In the genomic region with DNA sequence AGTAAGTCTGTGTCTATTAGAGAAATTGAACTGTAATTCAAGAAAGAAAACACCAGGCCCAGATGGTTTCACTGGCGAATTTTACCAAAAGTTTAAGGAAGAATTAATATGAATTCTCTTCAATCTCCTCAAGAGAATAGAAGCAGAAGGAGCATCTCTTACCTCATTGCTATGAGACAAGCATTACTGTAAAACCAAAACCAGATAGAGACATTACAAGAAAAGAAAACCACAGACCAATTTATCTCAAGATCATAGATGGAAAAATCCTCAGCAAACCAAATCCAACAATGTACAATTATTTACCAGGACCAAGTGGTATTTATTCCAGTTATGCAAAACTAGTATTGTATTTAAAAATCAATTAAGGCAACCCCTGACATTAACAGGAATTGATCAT, we compare ENCODE assay signal across 37 cellular contexts.
"Had no signal": no experiment of that assay in that cellular context is flagged by ENCODE, and none has a peak within 500 bp of the region (broad histone marks: within the 10 kb centered on the region; RNA-seq: fewer than 3 reads in every experiment).

No MANE protein-coding gene starts in this region.

- H3K4me1 Mint-ChIP-seq: activated B cell treated with CpG ODN at 0.5 μM for 24 hours; activated naive CD4-positive, alpha-beta T cell treated with anti-CD3 and anti-CD28 coated beads, Interleukin-2, amount 10 ng/mL, durations not matched to agents 7 days and 5 days; activated naive CD4-positive, alpha-beta T cell treated with anti-CD3 and anti-CD28 coated beads, Interleukin-2, amount 50 U/mL, for 24 hours; activated naive CD8-positive, alpha-beta T cell treated with anti-CD3 and anti-CD28 coated beads, Interleukin-2, amount 50 U/mL, for 24 hours; activated T-helper 17 cell treated with anti-CD3 and anti-CD28 coated beads, Interleukin-2, amount 50 U/mL, for 72 hours; brain; central memory CD8-positive, alpha-beta T cell had no signal

- H3K27me3 Mint-ChIP-seq: activated B cell treated with CpG ODN at 0.5 μM for 24 hours; activated CD4-positive, alpha-beta memory T cell treated with anti-CD3 and anti-CD28 coated beads for 36 hours; activated CD4-positive, alpha-beta T cell treated with anti-CD3 and anti-CD28 coated beads, Interleukin-2, amount 10 ng/mL, durations not matched to agents 24 days and 14 days; activated CD8-positive, alpha-beta T cell treated with anti-CD3 and anti-CD28 coated beads for 36 hours; activated naive CD4-positive, alpha-beta T cell treated with anti-CD3 and anti-CD28 coated beads, Interleukin-2, amount 10 ng/mL, durations not matched to agents 7 days and 5 days; activated naive CD4-positive, alpha-beta T cell treated with anti-CD3 and anti-CD28 coated beads, Interleukin-2, amount 50 U/mL, for 24 hours; activated naive CD8-positive, alpha-beta T cell; activated naive CD8-positive, alpha-beta T cell treated with anti-CD3 and anti-CD28 coated beads, Interleukin-2, amount 10 ng/mL, durations not matched to agents 7 days and 5 days; activated naive CD8-positive, alpha-beta T cell treated with anti-CD3 and anti-CD28 coated beads, Interleukin-2, amount 50 U/mL, for 24 hours; activated T-helper 17 cell treated with anti-CD3 and anti-CD28 coated beads, Interleukin-2, amount 50 U/mL, for 72 hours; brain; central memory CD8-positive, alpha-beta T cell had no signal

- FAIRE-seq: bronchial epithelial cell, TTC549 had no signal

- DNase-seq: activated B cell treated with CpG ODN at 0.5 μM for 24 hours; activated CD4-positive, alpha-beta memory T cell treated with anti-CD3 and anti-CD28 coated beads for 36 hours; activated CD4-positive, alpha-beta T cell treated with anti-CD3 and anti-CD28 coated beads for 4 hours; activated CD4-positive, alpha-beta T cell treated with anti-CD3 and anti-CD28 coated beads, Interleukin-2, amount 10 ng/mL, durations not matched to agents 24 days and 14 days; activated CD4-positive, alpha-beta T cell treated with anti-CD3 and anti-CD28 coated beads, Interleukin-2, amount 50 U/mL, for 1 hour; activated CD4-positive, alpha-beta T cell treated with anti-CD3 and anti-CD28 coated beads, Interleukin-2, amount 50 U/mL, for 4 hours; activated CD4-positive, CD25-positive, alpha-beta regulatory T cell treated with anti-CD3 and anti-CD28 coated beads, Interleukin-2, amount 50 U/mL, for 72 hours; activated CD8-positive, alpha-beta memory T cell treated with anti-CD3 and anti-CD28 coated beads, Interleukin-2, amount 50 U/mL, for 4 hours; activated CD8-positive, alpha-beta T cell treated with anti-CD3 and anti-CD28 coated beads for 36 hours; activated gamma-delta T cell; activated naive CD4-positive, alpha-beta T cell treated with anti-CD3 and anti-CD28 coated beads, Interleukin-2, amount 10 ng/mL, durations not matched to agents 7 days and 5 days; activated naive CD4-positive, alpha-beta T cell treated with Interleukin-2 at 50 U/mL for 16 hours; activated naive CD8-positive, alpha-beta T cell treated with anti-CD3 and anti-CD28 coated beads, Interleukin-2, amount 10 ng/mL, durations not matched to agents 7 days and 5 days; activated naive CD8-positive, alpha-beta T cell treated with anti-CD3 and anti-CD28 coated beads, Interleukin-2, amount 50 U/mL, for 24 hours; activated T-cell treated with anti-CD3 and anti-CD28 coated beads for 4 hours; activated T-cell treated with anti-CD3 and anti-CD28 coated beads, Interleukin-2, amount 50 U/mL, for 1 hour; activated T-cell treated with anti-CD3 and anti-CD28 coated beads, Interleukin-2, amount 50 U/mL, for 4 hours; activated T-cell treated with anti-CD3 and anti-CD28 coated beads, Interleukin-2, amount 50 U/mL, for 72 hours; amniotic stem cell; aorta; caudate nucleus; cerebellar nuclear complex; T-helper 1 cell; T-helper 2 cell; T-helper 9 cell had no signal

- H3K4me3 ChIP-seq: cardiac muscle cell had no signal

- H3K4me3 Mint-ChIP-seq: activated B cell treated with CpG ODN at 0.5 μM for 24 hours; activated CD4-positive, alpha-beta memory T cell treated with anti-CD3 and anti-CD28 coated beads for 36 hours; activated CD4-positive, alpha-beta T cell treated with anti-CD3 and anti-CD28 coated beads, Interleukin-2, amount 10 ng/mL, durations not matched to agents 24 days and 14 days; activated CD8-positive, alpha-beta T cell treated with anti-CD3 and anti-CD28 coated beads for 36 hours; activated naive CD4-positive, alpha-beta T cell treated with anti-CD3 and anti-CD28 coated beads, Interleukin-2, amount 10 ng/mL, durations not matched to agents 7 days and 5 days; activated naive CD4-positive, alpha-beta T cell treated with anti-CD3 and anti-CD28 coated beads, Interleukin-2, amount 50 U/mL, for 24 hours; activated naive CD8-positive, alpha-beta T cell; activated naive CD8-positive, alpha-beta T cell treated with anti-CD3 and anti-CD28 coated beads, Interleukin-2, amount 10 ng/mL, durations not matched to agents 7 days and 5 days; activated naive CD8-positive, alpha-beta T cell treated with anti-CD3 and anti-CD28 coated beads, Interleukin-2, amount 50 U/mL, for 24 hours; activated T-cell treated with anti-CD3 and anti-CD28 coated beads, Interleukin-2, amount 50 U/mL, for 4 hours; activated T-cell treated with anti-CD3 and anti-CD28 coated beads, Interleukin-2, amount 50 U/mL, for 72 hours; activated T-helper 1 cell treated with anti-CD3 and anti-CD28 coated beads, Interleukin-12 subunit alpha, Interleukin-12 subunit beta, Interleukin-2, Interleukin-4 antibody, amounts not matched to agents 30 ng/mL and 10 ng/mL and 1 ng/mL, durations not matched to agents 14 hours and 24 hours and 36 hours; activated T-helper 17 cell treated with anti-CD3 and anti-CD28 coated beads, Interleukin-2, amount 50 U/mL, for 72 hours; brain; central memory CD8-positive, alpha-beta T cell; T-helper 1 cell treated with Interleukin-12 subunit alpha and Interleukin-12 subunit beta and Interleukin-4 antibody, amounts not matched to agents 30 μg/mL and 1 μg/mL, for 36 hours; T-helper 2 cell treated with Interferon-gamma antibody and Interleukin-4, amounts not matched to agents 5 μg/mL and 100 μg/mL, for 36 hours had no signal

- H3K36me3 ChIP-seq: cardiac muscle cell had no signal

- H3K27ac ChIP-seq: cardiac muscle cell, VCaP had no signal

- H3K9me3 Mint-ChIP-seq: activated B cell treated with CpG ODN at 0.5 μM for 24 hours; activated CD4-positive, alpha-beta memory T cell treated with anti-CD3 and anti-CD28 coated beads for 36 hours; activated CD4-positive, alpha-beta T cell treated with anti-CD3 and anti-CD28 coated beads, Interleukin-2, amount 10 ng/mL, durations not matched to agents 24 days and 14 days; activated CD8-positive, alpha-beta T cell treated with anti-CD3 and anti-CD28 coated beads for 36 hours; activated naive CD4-positive, alpha-beta T cell treated with anti-CD3 and anti-CD28 coated beads, Interleukin-2, amount 10 ng/mL, durations not matched to agents 7 days and 5 days; activated naive CD4-positive, alpha-beta T cell treated with anti-CD3 and anti-CD28 coated beads, Interleukin-2, amount 50 U/mL, for 24 hours; activated naive CD8-positive, alpha-beta T cell treated with anti-CD3 and anti-CD28 coated beads, Interleukin-2, amount 10 ng/mL, durations not matched to agents 7 days and 5 days; activated naive CD8-positive, alpha-beta T cell treated with anti-CD3 and anti-CD28 coated beads, Interleukin-2, amount 50 U/mL, for 24 hours; activated T-cell treated with anti-CD3 and anti-CD28 coated beads, Interleukin-2, amount 50 U/mL, for 4 hours; activated T-cell treated with anti-CD3 and anti-CD28 coated beads, Interleukin-2, amount 50 U/mL, for 72 hours; activated T-helper 1 cell treated with anti-CD3 and anti-CD28 coated beads, Interleukin-12 subunit alpha, Interleukin-12 subunit beta, Interleukin-2, Interleukin-4 antibody, amounts not matched to agents 30 ng/mL and 10 ng/mL and 1 ng/mL, durations not matched to agents 14 hours and 24 hours and 36 hours; activated T-helper 17 cell treated with anti-CD3 and anti-CD28 coated beads, Interleukin-2, amount 50 U/mL, for 72 hours; central memory CD8-positive, alpha-beta T cell; T-helper 1 cell treated with Interleukin-12 subunit alpha and Interleukin-12 subunit beta and Interleukin-4 antibody, amounts not matched to agents 30 μg/mL and 1 μg/mL, for 36 hours; T-helper 2 cell treated with Interferon-gamma antibody and Interleukin-4, amounts not matched to agents 5 μg/mL and 100 μg/mL, for 36 hours had no signal

- H3K36me3 Mint-ChIP-seq: activated CD4-positive, alpha-beta memory T cell treated with anti-CD3 and anti-CD28 coated beads for 36 hours; activated naive CD4-positive, alpha-beta T cell treated with anti-CD3 and anti-CD28 coated beads, Interleukin-2, amount 10 ng/mL, durations not matched to agents 7 days and 5 days; activated naive CD8-positive, alpha-beta T cell had no signal

- H3K27ac Mint-ChIP-seq: activated B cell treated with CpG ODN at 0.5 μM for 24 hours; activated CD4-positive, alpha-beta memory T cell treated with anti-CD3 and anti-CD28 coated beads for 36 hours; activated CD4-positive, alpha-beta T cell treated with anti-CD3 and anti-CD28 coated beads, Interleukin-2, amount 10 ng/mL, durations not matched to agents 24 days and 14 days; activated CD8-positive, alpha-beta T cell treated with anti-CD3 and anti-CD28 coated beads for 36 hours; activated naive CD4-positive, alpha-beta T cell treated with anti-CD3 and anti-CD28 coated beads, Interleukin-2, amount 10 ng/mL, durations not matched to agents 7 days and 5 days; activated naive CD4-positive, alpha-beta T cell treated with anti-CD3 and anti-CD28 coated beads, Interleukin-2, amount 50 U/mL, for 24 hours; activated naive CD8-positive, alpha-beta T cell; activated naive CD8-positive, alpha-beta T cell treated with anti-CD3 and anti-CD28 coated beads, Interleukin-2, amount 10 ng/mL, durations not matched to agents 7 days and 5 days; activated naive CD8-positive, alpha-beta T cell treated with anti-CD3 and anti-CD28 coated beads, Interleukin-2, amount 50 U/mL, for 24 hours; activated T-cell treated with anti-CD3 and anti-CD28 coated beads, Interleukin-2, amount 50 U/mL, for 72 hours; activated T-helper 1 cell treated with anti-CD3 and anti-CD28 coated beads, Interleukin-12 subunit alpha, Interleukin-12 subunit beta, Interleukin-2, Interleukin-4 antibody, amounts not matched to agents 30 ng/mL and 10 ng/mL and 1 ng/mL, durations not matched to agents 14 hours and 24 hours and 36 hours; activated T-helper 17 cell treated with anti-CD3 and anti-CD28 coated beads, Interleukin-2, amount 50 U/mL, for 72 hours; brain; T-helper 1 cell treated with Interleukin-12 subunit alpha and Interleukin-12 subunit beta and Interleukin-4 antibody, amounts not matched to agents 30 μg/mL and 1 μg/mL, for 36 hours; T-helper 2 cell treated with Interferon-gamma antibody and Interleukin-4, amounts not matched to agents 5 μg/mL and 100 μg/mL, for 36 hours had no signal

- ATAC-seq: activated CD8-positive, alpha-beta T cell treated with anti-CD3 and anti-CD28 coated beads for 36 hours; activated naive CD8-positive, alpha-beta T cell treated with anti-CD3 and anti-CD28 coated beads, Interleukin-2, amount 50 U/mL, for 24 hours; activated T-cell treated with anti-CD3 and anti-CD28 coated beads, Interleukin-2, amount 50 U/mL, for 4 hours; activated T-cell treated with anti-CD3 and anti-CD28 coated beads, Interleukin-2, amount 50 U/mL, for 72 hours; activated T-helper 17 cell treated with anti-CD3 and anti-CD28 coated beads, Interleukin-2, amount 50 U/mL, for 72 hours had no signal

- H3K27me3 ChIP-seq: cardiac muscle cell had no signal
